ENCODE assay signal across 8 cellular contexts in the genomic region with DNA sequence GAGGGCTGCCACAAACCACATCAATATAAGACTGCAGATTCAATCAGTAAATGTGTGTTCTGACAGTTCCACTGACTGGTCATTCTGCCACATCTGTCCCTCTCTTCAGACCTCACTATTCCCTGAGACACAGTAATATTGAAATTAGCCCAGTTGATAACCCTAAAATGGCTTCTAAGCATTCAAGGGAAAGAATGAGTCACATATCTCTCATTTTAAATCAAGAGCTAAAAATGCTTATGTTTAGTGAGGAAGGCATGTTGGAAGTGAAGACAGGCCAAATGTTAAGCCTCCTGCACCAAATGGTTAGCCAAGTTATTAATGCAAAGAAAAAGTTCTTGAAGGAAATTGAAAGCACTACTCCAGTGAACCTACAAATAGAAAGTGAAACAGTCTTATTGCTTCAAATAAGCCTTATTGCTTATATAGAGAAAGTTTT.
DNase-seq lines count a peak whose midpoint lies in the region; ATAC-seq and TF ChIP-seq lines count a peak whose summit lies in the region.

No MANE protein-coding gene starts in this region.

- no peaks in the 10 kb centered on the region for H3K36me3 Mint-ChIP-seq in memory B cell

- peaks cover 2% of the 10 kb centered on the region for H3K9me3 Mint-ChIP-seq in memory B cell

- H3K27ac Mint-ChIP-seq in memory B cell, result peak overlapping the region; percentile 7

- H3K27me3 ChIP-seq in KMS-11 (ENCODE audit: insufficient read depth, low read depth), result no peaks in the 10 kb centered on the region

- 0 out of 2 replicates have a peak overlapping the region, but pooled peaks have one; percentile 36 for H3K27ac ChIP-seq in KMS-11

- ATAC-seq in GM18861 (IDR thresholded peaks at IDR 0.05; ENCODE audit: unreplicated experiment) (peak; percentile 83), GM21717 (IDR thresholded peaks at IDR 0.05; ENCODE audit: unreplicated experiment) (peak; percentile 84), memory B cell (ENCODE audit: low read depth) (no peak), HG03025 (IDR thresholded peaks at IDR 0.05; ENCODE audit: low FRiP score, unreplicated experiment) (no peak), HG03139 (IDR thresholded peaks at IDR 0.05; ENCODE audit: unreplicated experiment) (no peak)

- peak overlapping the region; percentile 47; the same call in 1 of the 2 replicates for H2AFZ ChIP-seq in KMS-11 (ENCODE audit: low read depth)

- no peak for DNase-seq in memory B cell (ENCODE audit: low spot score in 2 of 2)
- no peak for DNase-seq in activated effector memory CD4-positive, alpha-beta T cell treated with anti-CD3 and anti-CD28 coated beads, Interleukin-2, amount 50 U/mL, for 16 hours
- DNase-seq in inferior parietal cortex (ENCODE audit: extremely low spot score), result no peak

- peaks cover 15% of the 10 kb centered on the region for H3K4me1 ChIP-seq in KMS-11 (ENCODE audit: low read depth, poor library complexity, severe bottlenecking)

- H3K79me2 ChIP-seq in KMS-11 (ENCODE audit: insufficient read depth, low read depth), result no peaks in the 10 kb centered on the region

- peaks cover 8% of the 10 kb centered on the region for H3K4me1 Mint-ChIP-seq in memory B cell

- no peak overlapping the region for H3K9ac ChIP-seq in KMS-11

- TF ChIP-seq CTCF in KMS-11 (conservative IDR thresholded peaks at IDR 0.05; ENCODE audit: low read depth, low read length), result no peak

- H3K27me3 Mint-ChIP-seq in memory B cell, result no peaks in the 10 kb centered on the region

- no peaks in the 10 kb centered on the region for H3K36me3 ChIP-seq in KMS-11 (ENCODE audit: insufficient read depth)

- no peak overlapping the region for H3K4me3 ChIP-seq in KMS-11 (IDR thresholded peaks at IDR 0.05; ENCODE audit: insufficient read depth, low read depth, low read length)

- H3K4me2 ChIP-seq in KMS-11, result peak overlapping the region; percentile 33; the same call in 1 of the 2 replicates

- no peaks in the 10 kb centered on the region for H4K20me1 ChIP-seq in KMS-11 (ENCODE audit: insufficient read depth)

- peak overlapping the region; percentile 37 for H3K4me3 Mint-ChIP-seq in memory B cell

Comparison
In these comparisons a context has a peak if more than half of its experiments do, and no peak if none do; other contexts are left out.
1. ATAC-seq: peak in GM18861 (single experiment) and GM21717 (single experiment); none in memory B cell (single experiment), HG03025 (single experiment) and HG03139 (single experiment).